22 cellular contexts compared by ENCODE assay signal in genomic region chr5:39794511-39794910, GRCh38.
A peak's percentile ranks its signal among the peaks of the same experiment; 100 is the strongest.
DNase-seq lines count a peak whose midpoint lies in the region; ATAC-seq and TF ChIP-seq lines count a peak whose summit lies in the region.
"Had no signal": no experiment of that assay in that cellular context is flagged by ENCODE, and none has a peak within 500 bp of the region (broad histone marks: within the 10 kb centered on the region; RNA-seq: fewer than 3 reads in every experiment).

No MANE protein-coding gene starts in this region.

- no peak overlapping the region for H3K4me3 ChIP-seq in astrocyte of the spinal cord (ENCODE audit: low read depth, low read length)
- H3K4me3 ChIP-seq in left ventricle myocardium inferior: no peak overlapping the region
- H3K4me3 ChIP-seq in skeletal muscle tissue (ENCODE audit: low read length in 3 of 3): no peak overlapping the region
- H3K4me3 ChIP-seq in right lobe of liver: no peak overlapping the region
- H3K4me3 ChIP-seq: BLaER1, body of pancreas had no signal

- no peak for ATAC-seq in right lobe of liver
- no peak for ATAC-seq in GM18498 (IDR thresholded peaks at IDR 0.05; ENCODE audit: unreplicated experiment)
- ATAC-seq: activated CD8-positive, alpha-beta T cell treated with anti-CD3 and anti-CD28 coated beads for 36 hours; body of pancreas had no signal

- TF ChIP-seq CTCF in astrocyte of the spinal cord (IDR thresholded peaks at IDR 0.05; ENCODE audit: low read depth, low read length): no peak
- TF ChIP-seq CTCF in left ventricle myocardium inferior (IDR thresholded peaks at IDR 0.05; ENCODE audit: borderline replicate concordance): no peak
- TF ChIP-seq CTCF in right lobe of liver (IDR thresholded peaks at IDR 0.05): no peak

- H3K27ac ChIP-seq in left ventricle myocardium inferior (replicated peaks) (peak overlapping the region; percentile 10), skeletal muscle tissue (ENCODE audit: low read depth, low read length) (peak overlapping the region; percentile 31), right lobe of liver (no peak overlapping the region)
- H3K27ac ChIP-seq: BLaER1, body of pancreas, WERI-Rb-1 had no signal

- H3K36me3 ChIP-seq in left ventricle myocardium inferior (no peaks in the 10 kb centered on the region), skeletal muscle tissue (ENCODE audit: control insufficient read depth in 3 of 3, insufficient read depth in 3 of 3, low read length in 3 of 3) (no peaks in the 10 kb centered on the region), right lobe of liver (no peaks in the 10 kb centered on the region)
- H3K36me3 ChIP-seq: BLaER1, WERI-Rb-1 had no signal

- in situ Hi-C loops in astrocyte of the spinal cord (cut with HindIII; ENCODE audit: low sequenced_read_pairs): no loop called here

- H3K9me3 ChIP-seq in left ventricle myocardium inferior (replicated peaks): no peaks in the 10 kb centered on the region
- no peaks in the 10 kb centered on the region for H3K9me3 ChIP-seq in skeletal muscle tissue (ENCODE audit: control insufficient read depth in 3 of 3, low read length in 3 of 3)
- H3K9me3 ChIP-seq in right lobe of liver: no peaks in the 10 kb centered on the region
- H3K9me3 ChIP-seq: BLaER1, body of pancreas had no signal

- no peak overlapping the region for H3K9ac ChIP-seq in skeletal muscle tissue (ENCODE audit: low read depth in 1 of 3, low read length in 3 of 3)
- H3K9ac ChIP-seq: BLaER1 had no signal

- DNase-seq in EH (ENCODE audit: low read depth) (peak; percentile 83), astrocyte of the spinal cord (ENCODE audit: low read depth, low spot score) (peak; percentile 60), left ventricle myocardium inferior (no peak), ecto neural progenitor cell (ENCODE audit: low spot score) (no peak), right lobe of liver (no peak)
- DNase-seq: activated CD8-positive, alpha-beta T cell treated with anti-CD3 and anti-CD28 coated beads for 36 hours; activated naive CD4-positive, alpha-beta T cell treated with anti-CD3 and anti-CD28 coated beads, Interleukin-2, amount 50 U/mL, for 16 hours; activated T-cell treated with anti-CD3 and anti-CD28 coated beads, Interleukin-2, amount 50 U/mL, for 48 hours; body of pancreas; Calu3; head of caudate nucleus; HFFc6; islet precursor cell; Karpas-422; NCI-H1105; NCI-H2107; NCI-H524 treated with DMSO at 0.1 percent for 48 hours; SHP77 treated with DMSO at 0.1 percent for 48 hours; WERI-Rb-1 had no signal

- H3K4me1 ChIP-seq in left ventricle myocardium inferior: no peaks in the 10 kb centered on the region
- peaks cover 0 to 5% (median 3%) of the 10 kb centered on the region in 3 donors for H3K4me1 ChIP-seq in skeletal muscle tissue (ENCODE audit: control insufficient read depth in 3 of 3, insufficient read depth in 3 of 3, low read length in 3 of 3)
- no peaks in the 10 kb centered on the region for H3K4me1 ChIP-seq in right lobe of liver
- H3K4me1 ChIP-seq: BLaER1 had no signal

- TF ChIP-seq POLR2A in right lobe of liver (IDR thresholded peaks at IDR 0.05): no peak

- H3K27me3 ChIP-seq in left ventricle myocardium inferior (ENCODE audit: low read depth) (no peaks in the 10 kb centered on the region), skeletal muscle tissue (ENCODE audit: control insufficient read depth in 3 of 3, insufficient read depth in 3 of 3, low read length in 3 of 3) (no peaks in the 10 kb centered on the region), right lobe of liver (no peaks in the 10 kb centered on the region)
- H3K27me3 ChIP-seq: BLaER1, body of pancreas had no signal

- 80% methylated on average over 2 of the region's 2 CpGs for WGBS in right lobe of liver (ENCODE audit: insufficient coverage, low coverage, low lambda C conversion rate, missing lambda C conversion rate)

- intact Hi-C loops in left ventricle myocardium inferior (cut with micrococcal nuclease) (no loop called here), right lobe of liver (cut with DNase I) (no loop called here)

Comparison
In these comparisons a context has a peak if more than half of its experiments do, and no peak if none do; other contexts are left out.
1. DNase-seq: peak in EH (single experiment) and astrocyte of the spinal cord (single experiment); none in left ventricle myocardium inferior (single experiment), ecto neural progenitor cell (single experiment) and right lobe of liver (0 of 3).
2. H3K27ac ChIP-seq: peak in left ventricle myocardium inferior (single experiment) and skeletal muscle tissue (single experiment); none in right lobe of liver (0 of 3).